Comparison of ENCODE assay signal across 25 cellular contexts in the genomic region with DNA sequence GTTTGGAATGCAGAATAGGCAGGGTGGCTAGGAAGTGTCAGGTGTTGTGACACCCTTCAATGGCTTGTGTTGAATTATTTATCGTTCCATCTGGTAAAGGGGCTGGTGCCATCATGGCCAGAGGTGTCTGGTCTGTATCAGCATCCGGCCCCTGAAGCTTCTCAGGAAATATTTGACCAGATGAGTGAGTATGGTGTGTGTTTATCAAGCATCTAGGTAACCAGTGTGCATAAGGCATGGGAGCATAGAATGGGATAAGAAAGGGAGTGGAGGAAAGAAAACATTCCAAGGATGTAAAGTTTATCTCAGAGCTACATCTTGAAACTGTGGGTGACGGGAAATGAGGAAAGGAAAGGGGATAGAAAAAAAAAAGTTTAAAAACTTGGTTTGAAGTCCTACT.
DNase-seq lines count a peak whose midpoint lies in the region; ATAC-seq, FAIRE-seq and TF ChIP-seq lines count a peak whose summit lies in the region.
"Had no signal": no experiment of that assay in that cellular context is flagged by ENCODE, and none has a peak within 500 bp of the region (broad histone marks: within the 10 kb centered on the region; RNA-seq: fewer than 3 reads in every experiment).

No MANE protein-coding gene starts in this region.

- no peaks in the 10 kb centered on the region for H3K79me1 ChIP-seq in mesendoderm (ENCODE audit: low read length)

- H3K4me1 ChIP-seq in endothelial cell of umbilical vein (ENCODE audit: control insufficient read depth, extremely low read depth, insufficient read depth, low read length) (peaks cover 37% of the 10 kb centered on the region), mesendoderm (ENCODE audit: control insufficient read depth, low read depth, low read length) (no peaks in the 10 kb centered on the region), gastrocnemius medialis (no peaks in the 10 kb centered on the region)
- H3K4me1 ChIP-seq: Caco-2, SJSA1 had no signal

- H3K23ac ChIP-seq in mesendoderm (ENCODE audit: low read length) = no peak overlapping the region

- peak overlapping the region; percentile 97 for H3K27ac Mint-ChIP-seq in WTC11
- H3K27ac Mint-ChIP-seq in activated CD8-positive, alpha-beta T cell treated with anti-CD3 and anti-CD28 coated beads for 36 hours = no peak overlapping the region
- H3K27ac Mint-ChIP-seq: B cell; CD8-positive, alpha-beta T cell had no signal

- no peak overlapping the region for H4K5ac ChIP-seq in mesendoderm (ENCODE audit: low read length)

- no peaks in the 10 kb centered on the region for H3K9me3 Mint-ChIP-seq in WTC11
- no peaks in the 10 kb centered on the region for H3K9me3 Mint-ChIP-seq in activated CD8-positive, alpha-beta T cell treated with anti-CD3 and anti-CD28 coated beads for 36 hours
- H3K9me3 Mint-ChIP-seq: CD8-positive, alpha-beta T cell had no signal

- no peak for FAIRE-seq in endothelial cell of umbilical vein (lab: Jason Lieb, UNC)
- FAIRE-seq: GM12878, K562 had no signal

- H3K27ac ChIP-seq in endothelial cell of umbilical vein (ENCODE audit: insufficient read depth, low read depth, low read length) (peak overlapping the region; percentile 71), mesendoderm (ENCODE audit: low read depth, low read length) (no peak overlapping the region), gastrocnemius medialis (no peak overlapping the region)
- H3K27ac ChIP-seq: C4-2B, PC-9, SJSA1 had no signal

- no peaks in the 10 kb centered on the region for H3K36me3 ChIP-seq in endothelial cell of umbilical vein (ENCODE audit: control insufficient read depth in 2 of 2, extremely low read depth in 1 of 2, insufficient read depth in 2 of 2, low read length in 2 of 2)
- H3K36me3 ChIP-seq in mesendoderm (ENCODE audit: control insufficient read depth, insufficient read depth, low read length) = no peaks in the 10 kb centered on the region
- no peaks in the 10 kb centered on the region for H3K36me3 ChIP-seq in gastrocnemius medialis
- H3K36me3 ChIP-seq: SJSA1 had no signal

- dilution Hi-C loops in endothelial cell of umbilical vein (cut with MboI; ENCODE audit: extremely low pct_ligation_motif_present, low sequenced_read_pairs) = no loop called here

- in situ Hi-C loops in gastrocnemius medialis (cut with MboI; ENCODE audit: low sequenced_read_pairs in 4 of 4) = no loop called here

- no peaks in the 10 kb centered on the region for H3K27me3 ChIP-seq in endothelial cell of umbilical vein (ENCODE audit: control insufficient read depth in 2 of 2, insufficient read depth in 2 of 2, low read length in 2 of 2)
- H3K27me3 ChIP-seq in mesendoderm (ENCODE audit: insufficient read depth, low read length, poor library complexity) = no peaks in the 10 kb centered on the region
- H3K27me3 ChIP-seq in gastrocnemius medialis = no peaks in the 10 kb centered on the region
- H3K27me3 ChIP-seq: SJSA1 had no signal

- no peak overlapping the region for H2BK15ac ChIP-seq in mesendoderm (replicated peaks; ENCODE audit: low read depth)

- TF ChIP-seq POLR2A in endothelial cell of umbilical vein (IDR thresholded peaks at IDR 0.05; ENCODE audit: low read depth, low read length) (no peak), gastrocnemius medialis (IDR thresholded peaks at IDR 0.05) (no peak)

- H3K4ac ChIP-seq in mesendoderm (ENCODE audit: low read depth, low read length) = no peak overlapping the region

- BruUV-seq in endothelial cell of umbilical vein (replicated peaks; lab: Mats Ljungman, UMichigan) = no TSS peak

- no peak overlapping the region for H3K4me3 ChIP-seq in endothelial cell of umbilical vein (replicated peaks in 1 of 3; ENCODE audit: insufficient read depth in 1 of 3, low read depth in 1 of 3, low read length in 3 of 3)
- H3K4me3 ChIP-seq in mesendoderm (ENCODE audit: low read length) = no peak overlapping the region
- H3K4me3 ChIP-seq in gastrocnemius medialis = no peak overlapping the region
- H3K4me3 ChIP-seq: GM12878, K562, PC-9, SJSA1 had no signal

- intact Hi-C loops in endothelial cell of umbilical vein (cut with micrococcal nuclease) = loop anchor here (5.0 kb wide), 1 partner anchor 35 kb away; no protein-coding TSS in a partner anchor
- intact Hi-C loops in activated CD8-positive, alpha-beta T cell treated with anti-CD3 and anti-CD28 coated beads for 36 hours (cut with micrococcal nuclease) = no loop called here
- intact Hi-C loops in gastrocnemius medialis (cut with DNase I; ENCODE audit: low total_unique reads) = no loop called here

- WGBS in mesendoderm (ENCODE audit: extremely low coverage, insufficient coverage, low lambda C conversion rate) = no CpG with 5 or more reads among the region's 3 CpGs

- POLR2A ChIA-PET in WTC11 (lab: Charles Lee) = no interaction called here
- POLR2A ChIA-PET in endothelial cell of umbilical vein (lab: Charles Lee) = no interaction called here
- POLR2A ChIA-PET in activated CD8-positive, alpha-beta T cell treated with anti-CD3 and anti-CD28 coated beads for 36 hours (lab: Charles Lee) = no interaction called here

- H3K79me2 ChIP-seq in endothelial cell of umbilical vein (ENCODE audit: control insufficient read depth, insufficient read depth, low read length) (no peaks in the 10 kb centered on the region), mesendoderm (ENCODE audit: control insufficient read depth, insufficient read depth, low read length) (no peaks in the 10 kb centered on the region)

- TF ChIP-seq CTCF in WTC11 (IDR thresholded peaks at IDR 0.05) (no peak), endothelial cell of umbilical vein (IDR thresholded peaks at IDR 0.05; ENCODE audit: extremely low read depth in 1 of 2, insufficient read depth in 1 of 2, low read depth in 1 of 2, low read length in 2 of 2) (no peak), gastrocnemius medialis (IDR thresholded peaks at IDR 0.05 in 4 of 5, conservative IDR thresholded peaks at IDR 0.05 in 1 of 5) (no peak)
- no peak for TF ChIP-seq CTCF in activated CD8-positive, alpha-beta T cell treated with anti-CD3 and anti-CD28 coated beads for 36 hours (IDR thresholded peaks at IDR 0.05)

- H3K9ac ChIP-seq in endothelial cell of umbilical vein (replicated peaks; ENCODE audit: extremely low read depth, insufficient read depth, low read length) (no peak overlapping the region), mesendoderm (ENCODE audit: low read length) (no peak overlapping the region)

- H3K36me3 Mint-ChIP-seq in WTC11 = no peaks in the 10 kb centered on the region
- H3K36me3 Mint-ChIP-seq in activated CD8-positive, alpha-beta T cell treated with anti-CD3 and anti-CD28 coated beads for 36 hours (ENCODE audit: low read depth) = no peaks in the 10 kb centered on the region
- H3K36me3 Mint-ChIP-seq: CD8-positive, alpha-beta T cell had no signal

- no peaks in the 10 kb centered on the region for H3K9me1 ChIP-seq in endothelial cell of umbilical vein (replicated peaks; ENCODE audit: control insufficient read depth, extremely low read depth, insufficient read depth, low read length)

- H3K4me2 ChIP-seq in endothelial cell of umbilical vein (ENCODE audit: insufficient read depth, low read length) (peak overlapping the region; percentile 42), mesendoderm (ENCODE audit: low read length) (no peak overlapping the region)
- H3K4me2 ChIP-seq: PC-9 had no signal

- CTCF ChIA-PET in WTC11 (lab: Charles Lee) (no interaction called here), endothelial cell of umbilical vein (lab: Charles Lee) (no interaction called here)
- CTCF ChIA-PET in activated CD8-positive, alpha-beta T cell treated with anti-CD3 and anti-CD28 coated beads for 36 hours (lab: Charles Lee) = no interaction called here

- H3K4me1 Mint-ChIP-seq in WTC11 = peaks cover 64% of the 10 kb centered on the region
- no peaks in the 10 kb centered on the region for H3K4me1 Mint-ChIP-seq in activated CD8-positive, alpha-beta T cell treated with anti-CD3 and anti-CD28 coated beads for 36 hours (ENCODE audit: low read depth)
- H3K4me1 Mint-ChIP-seq: B cell had no signal

- H2AFZ ChIP-seq in endothelial cell of umbilical vein (ENCODE audit: low read depth, low read length) = no peak overlapping the region
- H2AFZ ChIP-seq: PC-9 had no signal

- DNase-seq in WTC11 (ENCODE audit: low spot score) (no peak), endothelial cell of umbilical vein (ENCODE audit: low read depth, low spot score) (peak; percentile 54), mesendoderm (peak; percentile 17), gastrocnemius medialis (no peak), NCI-H146 (lab: John Stamatoyannopoulos, UW) (no peak), SK-N-DZ (ENCODE audit: low spot score) (no peak)
- no peak for DNase-seq in activated CD8-positive, alpha-beta T cell treated with anti-CD3 and anti-CD28 coated beads for 36 hours
- DNase-seq: Caco-2; CD8-positive, alpha-beta T cell; GDM1; Kasumi-1; NCI-H1092 treated with DMSO at 0.1 percent for 48 hours; NCI-H1436 treated with DMSO at 0.1 percent for 48 hours; NCI-H1930; NCI-H2107; NCI-H446; NCI-H524 treated with DMSO at 0.1 percent for 48 hours; NCI-H82; PC-9 had no signal

- H3K4me3 Mint-ChIP-seq in WTC11 = peak overlapping the region; percentile 51
- H3K4me3 Mint-ChIP-seq in activated CD8-positive, alpha-beta T cell treated with anti-CD3 and anti-CD28 coated beads for 36 hours = no peak overlapping the region
- H3K4me3 Mint-ChIP-seq: B cell; CD8-positive, alpha-beta T cell had no signal

- H2BK120ac ChIP-seq in mesendoderm (ENCODE audit: low read depth, low read length) = no peak overlapping the region

- H3K18ac ChIP-seq in mesendoderm (ENCODE audit: low read length) = no peak overlapping the region

- H2BK5ac ChIP-seq in mesendoderm (ENCODE audit: low read length) = no peak overlapping the region

- H2AK5ac ChIP-seq in mesendoderm (ENCODE audit: low read length) = no peak overlapping the region

- H4K8ac ChIP-seq in mesendoderm (ENCODE audit: low read depth, low read length) = no peak overlapping the region

- no peaks in the 10 kb centered on the region for H4K20me1 ChIP-seq in endothelial cell of umbilical vein (replicated peaks; ENCODE audit: control insufficient read depth, extremely low read depth, insufficient read depth, low read length)

- H3K9me3 ChIP-seq in endothelial cell of umbilical vein (replicated peaks; ENCODE audit: control insufficient read depth, insufficient read depth, low read length) (no peaks in the 10 kb centered on the region), gastrocnemius medialis (no peaks in the 10 kb centered on the region)
- H3K9me3 ChIP-seq: Caco-2, SJSA1 had no signal

- no peak overlapping the region for H3K56ac ChIP-seq in mesendoderm (ENCODE audit: low read length)

- H3K27me3 Mint-ChIP-seq in WTC11 (ENCODE audit: low read depth) = no peaks in the 10 kb centered on the region
- no peaks in the 10 kb centered on the region for H3K27me3 Mint-ChIP-seq in activated CD8-positive, alpha-beta T cell treated with anti-CD3 and anti-CD28 coated beads for 36 hours
- H3K27me3 Mint-ChIP-seq: B cell had no signal

- ATAC-seq in WTC11 = peak; percentile 50
- no peak for ATAC-seq in activated CD8-positive, alpha-beta T cell treated with anti-CD3 and anti-CD28 coated beads for 36 hours
- no peak for ATAC-seq in gastrocnemius medialis
- ATAC-seq: CD8-positive, alpha-beta T cell; GM12878; K562; Right ventricle myocardium inferior had no signal

TF ChIP-seq in WTC11, 78 proteins besides CTCF, POLR2A, EP300 and RAD21 (continues in another document):
- TF ChIP-seq FOXK1 (CRISPR knock-in tag; IDR thresholded peaks at IDR 0.05) (no peak), ZNF138 (CRISPR knock-in tag; conservative IDR thresholded peaks at IDR 0.05) (no peak)

TF ChIP-seq in endothelial cell of umbilical vein, 7 proteins besides CTCF, POLR2A, EP300 and RAD21 (continues in another document):
- peak; percentile 48 for TF ChIP-seq GATA2 (IDR thresholded peaks at IDR 0.05; ENCODE audit: insufficient read depth, insufficient read length, low read depth, low read length)

Comparison
In these comparisons a context has a peak if more than half of its experiments do, and no peak if none do; other contexts are left out.
1. DNase-seq: peak in endothelial cell of umbilical vein (single experiment) and mesendoderm (single experiment); none in WTC11 (single experiment), activated CD8-positive, alpha-beta T cell treated with anti-CD3 and anti-CD28 coated beads for 36 hours (single experiment), gastrocnemius medialis (0 of 2), NCI-H146 (single experiment) and SK-N-DZ (single experiment).